Comparison of ENCODE assay signal across 34 cellular contexts in the genomic region with DNA sequence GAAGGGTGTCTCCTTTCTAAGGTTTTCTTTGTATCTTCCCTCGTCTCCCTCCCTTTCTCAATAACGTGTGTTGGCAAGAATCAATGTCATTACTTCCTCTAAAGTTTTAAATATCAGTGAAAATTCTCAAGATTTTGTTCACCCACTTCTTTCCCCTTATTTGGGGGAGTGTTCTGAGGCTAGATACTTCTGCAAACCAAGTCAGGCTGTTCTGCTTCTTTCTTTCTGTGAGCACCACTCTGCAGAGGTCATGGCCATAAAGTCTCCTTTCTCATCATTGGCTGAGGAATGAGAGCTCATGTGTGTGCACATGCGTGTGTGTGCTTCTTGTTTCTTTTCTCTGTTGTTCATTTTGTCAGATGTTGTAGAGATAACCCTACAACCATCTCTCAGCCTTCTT. TPM values are rescaled to one million over a fixed set of nuclear protein-coding genes. Genes with fewer than 3 reads are reported as not detected.
"Had no signal": no experiment of that assay in that cellular context is flagged by ENCODE, and none has a peak within 500 bp of the region (broad histone marks: within the 10 kb centered on the region; RNA-seq: fewer than 3 reads in every experiment).

No MANE protein-coding gene starts in this region.

- H3K36me3 ChIP-seq: ascending aorta, breast epithelium, cardiac muscle cell, colonic mucosa, esophagus squamous epithelium, gastroesophageal sphincter, heart right ventricle had no signal

- H3K27me3 ChIP-seq: ascending aorta, breast epithelium, cardiac muscle cell, colonic mucosa, gastroesophageal sphincter had no signal

- H3K4me1 ChIP-seq: ascending aorta, breast epithelium, colonic mucosa, esophagus squamous epithelium, gastroesophageal sphincter, heart right ventricle had no signal

- H3K4me3 ChIP-seq: ascending aorta, breast epithelium, cardiac muscle cell, colonic mucosa, esophagus squamous epithelium, gastroesophageal sphincter, heart right ventricle had no signal

- H3K27ac ChIP-seq: ascending aorta, breast epithelium, cardiac muscle cell, colonic mucosa, epithelial cell of prostate, esophagus squamous epithelium, gastroesophageal sphincter, heart right ventricle had no signal

- DNase-seq: activated CD4-positive, alpha-beta memory T cell treated with anti-CD3 and anti-CD28 coated beads for 36 hours; activated CD4-positive, alpha-beta T cell treated with anti-CD3 and anti-CD28 coated beads for 36 hours; activated CD4-positive, alpha-beta T cell treated with anti-CD3 and anti-CD28 coated beads, Interleukin-2, amount 10 ng/mL, durations not matched to agents 24 days and 14 days; activated CD4-positive, CD25-positive, alpha-beta regulatory T cell; activated CD4-positive, CD25-positive, alpha-beta regulatory T cell treated with anti-CD3 and anti-CD28 coated beads, Interleukin-2, amount 50 U/mL, for 72 hours; activated CD8-positive, alpha-beta memory T cell treated with anti-CD3 and anti-CD28 coated beads, Interleukin-2, amount 10 ng/mL, durations not matched to agents 7 days and 5 days; activated CD8-positive, alpha-beta memory T cell treated with anti-CD3 and anti-CD28 coated beads, Interleukin-2, amount 50 U/mL, for 4 hours; activated CD8-positive, alpha-beta T cell treated with anti-CD3 and anti-CD28 coated beads, Interleukin-2, amount 10 ng/mL, durations not matched to agents 7 days and 5 days; activated gamma-delta T cell; activated naive CD4-positive, alpha-beta T cell; activated naive CD4-positive, alpha-beta T cell treated with anti-CD3 and anti-CD28 coated beads, Interleukin-2, amount 10 ng/mL, durations not matched to agents 7 days and 5 days; activated naive CD8-positive, alpha-beta T cell treated with anti-CD3 and anti-CD28 coated beads, Interleukin-2, amount 10 ng/mL, durations not matched to agents 7 days and 5 days; activated T-cell treated with anti-CD3 and anti-CD28 coated beads, Interleukin-2, amount 50 U/mL, for 24 hours; activated T-cell treated with anti-CD3 and anti-CD28 coated beads, Interleukin-2, amount 50 U/mL, for 72 hours; central memory CD4-positive, alpha-beta T cell; cerebellar nuclear complex; colonic mucosa; effector CD8-positive, alpha-beta T cell; esophagus squamous epithelium; foreskin melanocyte; heart right ventricle; T-helper 17 cell; T1000 had no signal

- ATAC-seq: activated CD4-positive, alpha-beta T cell treated with anti-CD3 and anti-CD28 coated beads for 36 hours; activated CD8-positive, alpha-beta memory T cell treated with anti-CD3 and anti-CD28 coated beads, Interleukin-2, amount 10 ng/mL, durations not matched to agents 7 days and 5 days; activated CD8-positive, alpha-beta T cell treated with anti-CD3 and anti-CD28 coated beads, Interleukin-2, amount 10 ng/mL, durations not matched to agents 7 days and 5 days; activated naive CD4-positive, alpha-beta T cell treated with anti-CD3 and anti-CD28 coated beads, Interleukin-2, amount 50 U/mL, for 72 hours; activated T-cell treated with anti-CD3 and anti-CD28 coated beads, Interleukin-2, amount 50 U/mL, for 72 hours; gastroesophageal sphincter; heart right ventricle; T-helper 17 cell had no signal

- H3K9me3 ChIP-seq: ascending aorta, breast epithelium, colonic mucosa had no signal

RNA-seq across cellular contexts. Expression of a gene that starts 26.6 kb away (rescaled TPM):
- total RNA-seq: activated CD4-positive, alpha-beta memory T cell treated with anti-CD3 and anti-CD28 coated beads for 36 hours; activated CD8-positive, alpha-beta memory T cell treated with anti-CD3 and anti-CD28 coated beads, Interleukin-2, amount 10 ng/mL, durations not matched to agents 7 days and 5 days; activated CD8-positive, alpha-beta T cell treated with anti-CD3 and anti-CD28 coated beads, Interleukin-2, amount 10 ng/mL, durations not matched to agents 7 days and 5 days; activated naive CD4-positive, alpha-beta T cell treated with anti-CD3 and anti-CD28 coated beads, Interleukin-2, amount 50 U/mL, for 72 hours; activated naive CD8-positive, alpha-beta T cell treated with anti-CD3 and anti-CD28 coated beads, Interleukin-2, amount 10 ng/mL, durations not matched to agents 7 days and 5 days; activated T-cell treated with anti-CD3 and anti-CD28 coated beads, Interleukin-2, amount 50 U/mL, for 72 hours; ascending aorta; breast epithelium; cardiac muscle cell; colonic mucosa; dermis microvascular lymphatic vessel endothelial cell; endothelial cell of umbilical vein; esophagus squamous epithelium; fibroblast of lung; fibroblast of villous mesenchyme; gastroesophageal sphincter; glomerular endothelial cell; heart right ventricle; T-helper 17 cell had no signal
